8 cellular contexts compared by ENCODE assay signal in the genomic region with DNA sequence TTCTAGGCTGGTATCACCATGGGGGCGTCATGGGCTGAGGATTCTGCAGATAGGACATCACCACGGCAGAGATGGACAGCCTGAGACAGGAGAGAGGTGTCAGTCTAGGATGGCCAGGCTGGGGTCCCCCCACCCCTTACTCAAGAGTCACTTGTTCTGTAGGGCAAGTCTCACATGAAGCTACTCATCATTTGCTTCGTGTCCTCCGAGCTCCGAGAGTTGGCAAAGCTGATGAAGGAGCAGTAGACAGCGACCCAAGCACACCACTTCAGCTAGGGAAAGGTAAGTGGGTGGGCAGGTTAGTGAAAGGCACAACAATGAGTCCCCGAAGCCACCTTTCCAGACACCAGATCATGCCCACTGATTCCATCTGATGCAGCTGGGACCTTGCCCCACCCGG. TPM values are rescaled to one million over a fixed set of nuclear protein-coding genes. Genes with fewer than 3 reads are reported as not detected.
DNase-seq lines count a peak whose midpoint lies in the region; ATAC-seq, FAIRE-seq and TF ChIP-seq lines count a peak whose summit lies in the region.

No MANE protein-coding gene starts in this region.

- peaks cover 49% of the 10 kb centered on the region for H3K4me1 Mint-ChIP-seq in T-helper 2 cell treated with Interferon-gamma antibody and Interleukin-4, amounts not matched to agents 5 μg/mL and 100 μg/mL, for 36 hours (ENCODE audit: low read depth)
- H3K4me1 Mint-ChIP-seq in activated naive CD8-positive, alpha-beta T cell treated with anti-CD3 and anti-CD28 coated beads, Interleukin-2, amount 10 ng/mL, durations not matched to agents 7 days and 5 days, result peaks cover 37% of the 10 kb centered on the region

- peaks cover 33% of the 10 kb centered on the region for H3K36me3 Mint-ChIP-seq in T-helper 2 cell treated with Interferon-gamma antibody and Interleukin-4, amounts not matched to agents 5 μg/mL and 100 μg/mL, for 36 hours (ENCODE audit: low read depth)
- H3K36me3 Mint-ChIP-seq in activated naive CD8-positive, alpha-beta T cell treated with anti-CD3 and anti-CD28 coated beads, Interleukin-2, amount 10 ng/mL, durations not matched to agents 7 days and 5 days, result peaks cover 10% of the 10 kb centered on the region

- H3K4me1 ChIP-seq in kidney (ENCODE audit: control insufficient read depth in 1 of 2, insufficient read depth in 1 of 2, low read depth in 1 of 2, low read length in 2 of 2), result peaks cover 18 to 29% of the 10 kb centered on the region in 2 donors

- H3K9me3 ChIP-seq in kidney (ENCODE audit: control insufficient read depth in 1 of 2, low read length in 2 of 2), result no peaks in the 10 kb centered on the region

- no peak for ATAC-seq in activated naive CD8-positive, alpha-beta T cell treated with anti-CD3 and anti-CD28 coated beads, Interleukin-2, amount 10 ng/mL, durations not matched to agents 7 days and 5 days (ENCODE audit: low read depth)
- no peak for ATAC-seq in GM21619 (IDR thresholded peaks at IDR 0.05; ENCODE audit: unreplicated experiment)

- no peak for TF ChIP-seq CTCF in kidney (IDR thresholded peaks at IDR 0.05; ENCODE audit: borderline replicate concordance, extremely low read depth, insufficient read depth)

- peak overlapping the region; percentile 98 for H3K4me3 Mint-ChIP-seq in T-helper 2 cell treated with Interferon-gamma antibody and Interleukin-4, amounts not matched to agents 5 μg/mL and 100 μg/mL, for 36 hours
- H3K4me3 Mint-ChIP-seq in activated naive CD8-positive, alpha-beta T cell treated with anti-CD3 and anti-CD28 coated beads, Interleukin-2, amount 10 ng/mL, durations not matched to agents 7 days and 5 days, result peak overlapping the region; percentile 99

- peak overlapping the region in 1 of 2 donors; percentile 97 for H3K27ac ChIP-seq in kidney (ENCODE audit: low read depth in 2 of 2, low read length in 2 of 2)
- peak overlapping the region; percentile 99 for H3K27ac ChIP-seq in substantia nigra (ENCODE audit: low read depth, low read length, poor library complexity, severe bottlenecking)

- no peak for FAIRE-seq in kidney (lab: Jason Lieb, UNC)

- peak overlapping the region; percentile 77 to 84 for H3K4me3 ChIP-seq in kidney (ENCODE audit: low read length in 2 of 2)

- H3K36me3 ChIP-seq in kidney (ENCODE audit: control insufficient read depth in 1 of 2, insufficient read depth in 2 of 2, low read length in 2 of 2), result peaks cover 2 to 7% of the 10 kb centered on the region in 2 donors

- POLR2A ChIA-PET in activated naive CD8-positive, alpha-beta T cell treated with anti-CD3 and anti-CD28 coated beads, Interleukin-2, amount 10 ng/mL, durations not matched to agents 7 days and 5 days (lab: Charles Lee), result interaction anchor here (0.8 to 2.2 kb wide), 7 partner anchors 8 to 66 kb away, joined by 3 to 19 read pairs (median 5); partner anchors contain the start of genes DHPS, ZNF490 and ZNF791

- H3K9ac ChIP-seq in kidney (ENCODE audit: low read length in 2 of 2), result peak overlapping the region in 1 of 2 donors; percentile 85

- intact Hi-C loops in kidney (cut with DNase I), result no loop called here

- H3K27me3 Mint-ChIP-seq in T-helper 2 cell treated with Interferon-gamma antibody and Interleukin-4, amounts not matched to agents 5 μg/mL and 100 μg/mL, for 36 hours (ENCODE audit: low read depth), result no peaks in the 10 kb centered on the region
- no peaks in the 10 kb centered on the region for H3K27me3 Mint-ChIP-seq in activated naive CD8-positive, alpha-beta T cell treated with anti-CD3 and anti-CD28 coated beads, Interleukin-2, amount 10 ng/mL, durations not matched to agents 7 days and 5 days

- no peak for DNase-seq in T-helper 2 cell treated with Interferon-gamma antibody and Interleukin-4, amounts not matched to agents 5 μg/mL and 100 μg/mL, for 36 hours (ENCODE audit: low spot score)
- DNase-seq in T-helper 2 cell (no peak), kidney (no peak), substantia nigra (lab: John Stamatoyannopoulos, UW) (no peak), NCI-H1436 treated with DMSO at 0.1 percent for 48 hours (lab: John Stamatoyannopoulos, UW) (no peak)
- DNase-seq in activated naive CD8-positive, alpha-beta T cell treated with anti-CD3 and anti-CD28 coated beads, Interleukin-2, amount 10 ng/mL, durations not matched to agents 7 days and 5 days, result no peak
- DNase-seq in effector CD8-positive, alpha-beta T cell (lab: John Stamatoyannopoulos, UW), result no peak

- H3K9me3 Mint-ChIP-seq in T-helper 2 cell treated with Interferon-gamma antibody and Interleukin-4, amounts not matched to agents 5 μg/mL and 100 μg/mL, for 36 hours, result no peaks in the 10 kb centered on the region
- no peaks in the 10 kb centered on the region for H3K9me3 Mint-ChIP-seq in activated naive CD8-positive, alpha-beta T cell treated with anti-CD3 and anti-CD28 coated beads, Interleukin-2, amount 10 ng/mL, durations not matched to agents 7 days and 5 days

- peak overlapping the region; percentile 99 for H3K27ac Mint-ChIP-seq in T-helper 2 cell treated with Interferon-gamma antibody and Interleukin-4, amounts not matched to agents 5 μg/mL and 100 μg/mL, for 36 hours
- H3K27ac Mint-ChIP-seq in activated naive CD8-positive, alpha-beta T cell treated with anti-CD3 and anti-CD28 coated beads, Interleukin-2, amount 10 ng/mL, durations not matched to agents 7 days and 5 days, result peak overlapping the region; percentile 100

RNA-seq across cellular contexts. Expression of gene WDR83, which starts 1.7 kb away (rescaled TPM):
- total RNA-seq in activated naive CD8-positive, alpha-beta T cell treated with anti-CD3 and anti-CD28 coated beads, Interleukin-2, amount 10 ng/mL, durations not matched to agents 7 days and 5 days, result 10 to 100 TPM; 18.2 to 21.1 TPM
- total RNA-seq in kidney, result 10.5 TPM
- polyA plus RNA-seq in kidney (ENCODE audit: insufficient read depth, low read depth, low replicate concordance), result 21.2 TPM

RNA-seq across cellular contexts. Expression of gene MAN2B1, which starts 1.8 kb away (rescaled TPM):
- total RNA-seq in activated naive CD8-positive, alpha-beta T cell treated with anti-CD3 and anti-CD28 coated beads, Interleukin-2, amount 10 ng/mL, durations not matched to agents 7 days and 5 days, result 100 to 1,000 TPM; 108 to 115 TPM
- total RNA-seq in kidney, result 90.5 TPM
- polyA plus RNA-seq in kidney (ENCODE audit: insufficient read depth, low read depth, low replicate concordance), result 63.9 TPM

RNA-seq across cellular contexts. Expression of gene DHPS, which starts 13.3 kb away (rescaled TPM):
- total RNA-seq in activated naive CD8-positive, alpha-beta T cell treated with anti-CD3 and anti-CD28 coated beads, Interleukin-2, amount 10 ng/mL, durations not matched to agents 7 days and 5 days, result 100 to 1,000 TPM; 148 to 149 TPM
- 75.9 TPM for total RNA-seq in kidney
- polyA plus RNA-seq in kidney (ENCODE audit: insufficient read depth, low read depth, low replicate concordance), result 61.3 TPM

RNA-seq across cellular contexts. Expression of gene GNG14, which starts 19.5 kb away (rescaled TPM):
- not detected for total RNA-seq in activated naive CD8-positive, alpha-beta T cell treated with anti-CD3 and anti-CD28 coated beads, Interleukin-2, amount 10 ng/mL, durations not matched to agents 7 days and 5 days
- total RNA-seq in kidney, result not detected
- not detected for polyA plus RNA-seq in kidney (ENCODE audit: insufficient read depth, low read depth, low replicate concordance)

RNA-seq across cellular contexts. Expression of gene FBXW9, which starts 28.1 kb away (rescaled TPM):
- total RNA-seq in activated naive CD8-positive, alpha-beta T cell treated with anti-CD3 and anti-CD28 coated beads, Interleukin-2, amount 10 ng/mL, durations not matched to agents 7 days and 5 days, result 1 to 10 TPM; 4.9 to 5.3 TPM
- 11.4 TPM for total RNA-seq in kidney
- polyA plus RNA-seq in kidney (ENCODE audit: insufficient read depth, low read depth, low replicate concordance), result 14.9 TPM
